Comparison of ENCODE assay signal across 9 cellular contexts in genomic region chrX:45801554-45801953, GRCh38.
DNase-seq lines count a peak whose midpoint lies in the region; ATAC-seq and TF ChIP-seq lines count a peak whose summit lies in the region.
"Had no signal": no experiment of that assay in that cellular context is flagged by ENCODE, and none has a peak within 500 bp of the region (broad histone marks: within the 10 kb centered on the region; RNA-seq: fewer than 3 reads in every experiment).

No MANE protein-coding gene starts in this region.

- H3K4me2 ChIP-seq in OCI-LY7 (ENCODE audit: low read length), result no peak overlapping the region
- peak overlapping the region; percentile 78 for H3K4me2 ChIP-seq in smooth muscle cell

- peaks cover 10% of the 10 kb centered on the region for H3F3A ChIP-seq in smooth muscle cell (ENCODE audit: low read depth)

- H3K4me3 Mint-ChIP-seq in effector memory CD8-positive, alpha-beta T cell, result peak overlapping the region; percentile 12 to 31

- H3K36me3 ChIP-seq in OCI-LY7 (ENCODE audit: insufficient read depth, low read length) (no peaks in the 10 kb centered on the region), smooth muscle cell (ENCODE audit: low read depth) (no peaks in the 10 kb centered on the region), ascending aorta (no peaks in the 10 kb centered on the region)

- BruUV-seq in OCI-LY7 (replicated peaks; lab: Mats Ljungman, UMichigan), result no TSS peak

- intact Hi-C loops in OCI-LY7 (cut with micrococcal nuclease; ENCODE audit: unreplicated experiment), result no loop called here
- intact Hi-C loops in ascending aorta (cut with DNase I), result no loop called here

- no peaks in the 10 kb centered on the region for H3K27me3 Mint-ChIP-seq in effector memory CD8-positive, alpha-beta T cell

- no peaks in the 10 kb centered on the region for H4K20me1 ChIP-seq in OCI-LY7 (ENCODE audit: insufficient read depth, low read length)
- no peaks in the 10 kb centered on the region for H4K20me1 ChIP-seq in smooth muscle cell (ENCODE audit: low read depth)

- no peaks in the 10 kb centered on the region for H3K79me2 ChIP-seq in OCI-LY7 (ENCODE audit: insufficient read depth, low read depth, low read length)
- peaks cover 68% of the 10 kb centered on the region for H3K79me2 ChIP-seq in smooth muscle cell (ENCODE audit: low read depth)

- CTCF ChIA-PET in OCI-LY7 (lab: Charles Lee; ENCODE audit: unreplicated experiment), result no interaction called here

- H3K9ac ChIP-seq in smooth muscle cell (ENCODE audit: low read depth), result peak overlapping the region; percentile 56

- no peaks in the 10 kb centered on the region for H3K9me2 ChIP-seq in OCI-LY7 (ENCODE audit: insufficient read depth, low read length)

- H3K9me3 ChIP-seq in OCI-LY7 (ENCODE audit: low read length) (no peaks in the 10 kb centered on the region), smooth muscle cell (replicated peaks; ENCODE audit: low read depth) (no peaks in the 10 kb centered on the region), ascending aorta (no peaks in the 10 kb centered on the region)

- no peaks in the 10 kb centered on the region for H3K9me3 Mint-ChIP-seq in effector memory CD8-positive, alpha-beta T cell

- 61% methylated on average over 6 of the region's 6 CpGs for WGBS in smooth muscle cell (ENCODE audit: low lambda C conversion rate)

- no peaks in the 10 kb centered on the region for H3K4me1 ChIP-seq in OCI-LY7 (ENCODE audit: insufficient read depth, low read length, poor library complexity, severe bottlenecking)
- H3K4me1 ChIP-seq in smooth muscle cell (ENCODE audit: low read depth), result peaks cover 32% of the 10 kb centered on the region
- peaks cover 0 to 8% of the 10 kb centered on the region in 2 donors for H3K4me1 ChIP-seq in ascending aorta

- H3K27ac Mint-ChIP-seq in effector memory CD8-positive, alpha-beta T cell, result no peak overlapping the region

- H3K27me3 ChIP-seq in smooth muscle cell (ENCODE audit: low read depth) (no peaks in the 10 kb centered on the region), ascending aorta (no peaks in the 10 kb centered on the region)

- H3K4me3 ChIP-seq in OCI-LY7 (ENCODE audit: low read depth, low read length, poor library complexity, severe bottlenecking), result no peak overlapping the region
- no peak overlapping the region for H3K4me3 ChIP-seq in smooth muscle cell
- no peak overlapping the region for H3K4me3 ChIP-seq in ascending aorta
- H3K4me3 ChIP-seq: SK-N-MC had no signal

- no peaks in the 10 kb centered on the region for H3K36me3 Mint-ChIP-seq in effector memory CD8-positive, alpha-beta T cell (ENCODE audit: insufficient read depth)

- TF ChIP-seq CTCF in OCI-LY7 (conservative IDR thresholded peaks at IDR 0.05; ENCODE audit: low read length) (peak; percentile 63), smooth muscle cell (IDR thresholded peaks at IDR 0.05; ENCODE audit: borderline replicate concordance, insufficient read depth, poor library complexity, severe bottlenecking) (peak; percentile 32), ascending aorta (IDR thresholded peaks at IDR 0.05) (peak in 1 of 3 experiments; percentile 32)

- H3K27ac ChIP-seq in OCI-LY7 (ENCODE audit: low read depth, low read length, poor library complexity, severe bottlenecking) (no peak overlapping the region), smooth muscle cell (ENCODE audit: low read depth) (peak overlapping the region; percentile 99), ascending aorta (no peak overlapping the region)

- DNase-seq in Daoy (ENCODE audit: low read depth) (peak; percentile 38), HCEC 1CT (peak; percentile 66), OCI-LY7 (ENCODE audit: low spot score) (peak; percentile 4), smooth muscle cell (lab: John Stamatoyannopoulos, UW; ENCODE audit: unreplicated experiment) (no peak), ascending aorta (ENCODE audit: low spot score in 2 of 2) (no peak)
- DNase-seq in effector memory CD8-positive, alpha-beta T cell, result no peak

- ATAC-seq in effector memory CD8-positive, alpha-beta T cell (replicated peaks), result peak; percentile 67
- ATAC-seq in GM21526 (IDR thresholded peaks at IDR 0.05; ENCODE audit: low FRiP score, unreplicated experiment) (no peak), GM21717 (IDR thresholded peaks at IDR 0.05; ENCODE audit: unreplicated experiment) (no peak)

- H3K4me1 Mint-ChIP-seq in effector memory CD8-positive, alpha-beta T cell (ENCODE audit: low read depth in 2 of 2), result peaks cover 7 to 10% of the 10 kb centered on the region in 2 donors

- POLR2A ChIA-PET in OCI-LY7 (lab: Charles Lee), result no interaction called here

- H2AFZ ChIP-seq in OCI-LY7 (ENCODE audit: low read length) (no peak overlapping the region), smooth muscle cell (ENCODE audit: low read depth) (no peak overlapping the region)

Comparison
In these comparisons a context has a peak if more than half of its experiments do, and no peak if none do; other contexts are left out.
1. DNase-seq: peak in Daoy (single experiment), HCEC 1CT (single experiment) and OCI-LY7 (single experiment); none in effector memory CD8-positive, alpha-beta T cell (0 of 3), smooth muscle cell (single experiment) and ascending aorta (0 of 2).